Comparison of ENCODE assay signal across 15 cellular contexts in genomic region chr2:72755647-72756423, GRCh38.
A peak's percentile ranks its signal among the peaks of the same experiment; 100 is the strongest.
DNase-seq lines count a peak whose midpoint lies in the region; ATAC-seq and TF ChIP-seq lines count a peak whose summit lies in the region.
"Had no signal": no experiment of that assay in that cellular context is flagged by ENCODE, and none has a peak within 500 bp of the region (broad histone marks: within the 10 kb centered on the region; RNA-seq: fewer than 3 reads in every experiment).

No MANE protein-coding gene starts in this region.

- H3K9me3 Mint-ChIP-seq in effector memory CD8-positive, alpha-beta T cell = no peaks in the 10 kb centered on the region

- no peak overlapping the region for H3K4me3 ChIP-seq in cardiac fibroblast (replicated peaks in 1 of 2; ENCODE audit: low read depth in 2 of 2, low read length in 2 of 2)
- no peak overlapping the region for H3K4me3 ChIP-seq in mesendoderm (ENCODE audit: low read length)
- H3K4me3 ChIP-seq: ascending aorta, ovary, tibial artery had no signal

- H3K9ac ChIP-seq in mesendoderm (ENCODE audit: low read length) = no peak overlapping the region

- no peak overlapping the region for H2BK15ac ChIP-seq in mesendoderm (replicated peaks; ENCODE audit: low read depth)

- H3K79me2 ChIP-seq in mesendoderm (ENCODE audit: control insufficient read depth, insufficient read depth, low read length) = no peaks in the 10 kb centered on the region

- no peak for ATAC-seq in GM21529 (IDR thresholded peaks at IDR 0.05; ENCODE audit: unreplicated experiment)
- no peak for ATAC-seq in effector memory CD8-positive, alpha-beta T cell (replicated peaks)

- no peaks in the 10 kb centered on the region for H3K27me3 Mint-ChIP-seq in effector memory CD8-positive, alpha-beta T cell

- TF ChIP-seq CTCF in cardiac fibroblast (IDR thresholded peaks at IDR 0.05; ENCODE audit: low read depth, low read length) = no peak

- peak overlapping the region; percentile 28 for H3K18ac ChIP-seq in mesendoderm (ENCODE audit: low read length)

- H2AK5ac ChIP-seq in mesendoderm (ENCODE audit: low read length) = no peak overlapping the region

- no peaks in the 10 kb centered on the region for H3K36me3 Mint-ChIP-seq in effector memory CD8-positive, alpha-beta T cell (ENCODE audit: insufficient read depth)

- H3K4me1 Mint-ChIP-seq in effector memory CD8-positive, alpha-beta T cell (ENCODE audit: low read depth in 2 of 2) = peaks cover 0 to 4% of the 10 kb centered on the region in 2 donors

- no peaks in the 10 kb centered on the region for H3K27me3 ChIP-seq in mesendoderm (ENCODE audit: insufficient read depth, low read length, poor library complexity)
- H3K27me3 ChIP-seq: ascending aorta, ovary, tibial artery had no signal

- H2BK120ac ChIP-seq in mesendoderm (ENCODE audit: low read depth, low read length) = no peak overlapping the region

- no peak overlapping the region for H3K4me2 ChIP-seq in mesendoderm (ENCODE audit: low read length)

- H4K8ac ChIP-seq in mesendoderm (ENCODE audit: low read depth, low read length) = no peak overlapping the region

- no peak overlapping the region for H3K27ac Mint-ChIP-seq in effector memory CD8-positive, alpha-beta T cell

- H3K36me3 ChIP-seq in mesendoderm (ENCODE audit: control insufficient read depth, insufficient read depth, low read length) = no peaks in the 10 kb centered on the region
- H3K36me3 ChIP-seq: ascending aorta, ovary, tibial artery had no signal

- no peaks in the 10 kb centered on the region for H3K79me1 ChIP-seq in mesendoderm (ENCODE audit: low read length)

- H3K4me1 ChIP-seq in mesendoderm (ENCODE audit: control insufficient read depth, low read depth, low read length) = peaks cover 2% of the 10 kb centered on the region

- H3K4ac ChIP-seq in mesendoderm (ENCODE audit: low read depth, low read length) = no peak overlapping the region

- peak; percentile 73 for DNase-seq in GM04504 (ENCODE audit: low read depth)
- DNase-seq in NCI-H146 treated with DMSO at 0.1 percent for 48 hours (lab: John Stamatoyannopoulos, UW; ENCODE audit: unreplicated experiment) = peak; percentile 45
- peak; percentile 56 to 75 for DNase-seq in cardiac fibroblast (ENCODE audit: low read depth in 2 of 2)
- DNase-seq in mesendoderm = no peak
- no peak for DNase-seq in HT-29 (ENCODE audit: low spot score)
- no peak for DNase-seq in stimulated activated CD4-positive, alpha-beta T cell treated with anti-CD3 and anti-CD28 coated beads, Interleukin-4, amount 100 ng/mL, for 4 hours
- no peak for DNase-seq in effector memory CD8-positive, alpha-beta T cell
- DNase-seq: activated T-cell treated with anti-CD3 and anti-CD28 coated beads, Interleukin-2, amount 50 U/mL, for 48 hours; Calu3; effector CD4-positive, alpha-beta T cell; midbrain; ovary; tibial artery had no signal

- no peak overlapping the region for H3K56ac ChIP-seq in mesendoderm (ENCODE audit: low read length)

- WGBS in mesendoderm (ENCODE audit: extremely low coverage, insufficient coverage, low lambda C conversion rate) = no CpG with 5 or more reads among the region's 4 CpGs

- no peak overlapping the region for H3K4me3 Mint-ChIP-seq in effector memory CD8-positive, alpha-beta T cell

- no peak overlapping the region for H4K5ac ChIP-seq in mesendoderm (ENCODE audit: low read length)

- no peak overlapping the region for H2BK5ac ChIP-seq in mesendoderm (ENCODE audit: low read length)

- H3K23ac ChIP-seq in mesendoderm (ENCODE audit: low read length) = no peak overlapping the region

- H3K27ac ChIP-seq in mesendoderm (ENCODE audit: low read depth, low read length) = no peak overlapping the region
- H3K27ac ChIP-seq: ascending aorta, ovary, tibial artery had no signal

Comparison
In these comparisons a context has a peak if more than half of its experiments do, and no peak if none do; other contexts are left out.
1. DNase-seq: peak in GM04504 (single experiment), NCI-H146 treated with DMSO at 0.1 percent for 48 hours (single experiment) and cardiac fibroblast (2 of 2); none in mesendoderm (single experiment), HT-29 (single experiment), stimulated activated CD4-positive, alpha-beta T cell treated with anti-CD3 and anti-CD28 coated beads, Interleukin-4, amount 100 ng/mL, for 4 hours (0 of 2) and effector memory CD8-positive, alpha-beta T cell (0 of 3).